Comparison of ENCODE assay signal across 8 cellular contexts in the genomic region with DNA sequence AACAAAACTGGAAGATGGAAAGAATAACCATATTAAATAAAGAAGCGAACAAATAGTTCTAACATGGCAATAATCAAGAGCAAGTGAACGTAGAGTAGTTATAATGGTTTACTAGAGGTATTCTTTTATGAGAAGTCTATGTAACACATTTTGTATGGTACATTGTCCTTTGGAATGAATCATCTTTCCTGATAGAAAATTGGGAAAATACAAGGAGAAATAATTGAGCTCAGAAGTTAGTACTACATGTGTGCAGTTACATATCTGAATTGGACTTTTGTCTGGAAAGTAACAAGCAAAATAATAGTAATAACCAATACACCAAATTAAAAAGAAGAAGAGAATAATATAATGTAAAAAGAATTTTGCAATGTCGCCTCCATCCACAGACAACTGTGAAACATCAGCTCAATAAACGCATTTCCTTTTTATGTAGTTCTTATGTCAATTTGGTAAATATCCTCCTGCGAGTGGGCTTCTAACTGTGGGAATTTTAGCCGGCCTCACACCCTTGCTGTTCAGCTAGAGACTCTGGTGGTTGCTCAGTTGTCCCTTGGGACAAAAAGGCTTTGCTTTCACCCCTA. TPM values are rescaled to one million over a fixed set of nuclear protein-coding genes. Genes with fewer than 3 reads are reported as not detected.
DNase-seq lines count a peak whose midpoint lies in the region; ATAC-seq and TF ChIP-seq lines count a peak whose summit lies in the region.

No MANE protein-coding gene starts in this region.

- H3K9me3 ChIP-seq in SK-N-SH = no peaks in the 10 kb centered on the region
- H3K9me3 ChIP-seq in SU-DHL-6 (ENCODE audit: insufficient read depth, low read length) = no peaks in the 10 kb centered on the region
- no peaks in the 10 kb centered on the region for H3K9me3 ChIP-seq in gastroesophageal sphincter
- no peaks in the 10 kb centered on the region for H3K9me3 ChIP-seq in stomach

- H3K27ac ChIP-seq in SK-N-SH (ENCODE audit: low read depth in 2 of 2, low read length in 1 of 2) (peak overlapping the region; percentile 93 to 98), SU-DHL-6 (ENCODE audit: low read depth, low read length) (peak overlapping the region; percentile 84; the same call in 1 of the 2 replicates), gastroesophageal sphincter (peak overlapping the region; percentile 94 to 100 (median 98)), stomach (peak overlapping the region in 4 of 5 donors; percentile 95 to 98 (median 98))

- TF ChIP-seq POLR2A in gastroesophageal sphincter (IDR thresholded peaks at IDR 0.05) (no peak), stomach (IDR thresholded peaks at IDR 0.05) (no peak)

- peak overlapping the region; percentile 92 for H2AFZ ChIP-seq in SK-N-SH (ENCODE audit: low read depth)
- peak overlapping the region; percentile 88 for H2AFZ ChIP-seq in SU-DHL-6 (ENCODE audit: low read depth, low read length, severe bottlenecking)

- POLR2A ChIA-PET in SK-N-SH (lab: Yijun Ruan, JAX) = interaction anchor here (1.0 to 4.8 kb wide), 6 partner anchors 12 to 80 kb away, joined by 3 to 97 read pairs (median 12); a partner anchor contains a TSS

- intact Hi-C loops in stomach (cut with DNase I; ENCODE audit: low total_unique reads) = no loop called here

- H3K9ac ChIP-seq in SK-N-SH = peak overlapping the region; percentile 91
- H3K9ac ChIP-seq in SU-DHL-6 (ENCODE audit: low read length) = peak overlapping the region; percentile 76

- H3K27me3 ChIP-seq in SK-N-SH (ENCODE audit: insufficient read depth) = no peaks in the 10 kb centered on the region
- no peaks in the 10 kb centered on the region for H3K27me3 ChIP-seq in SU-DHL-6 (ENCODE audit: low read length)
- no peaks in the 10 kb centered on the region for H3K27me3 ChIP-seq in gastroesophageal sphincter
- H3K27me3 ChIP-seq in stomach = no peaks in the 10 kb centered on the region

- H3K4me1 ChIP-seq in SK-N-SH (ENCODE audit: control insufficient read depth in 1 of 2, insufficient read depth in 2 of 2, low read depth in 1 of 2, low read length in 1 of 2) (peaks cover 6 to 28% of the 10 kb centered on the region in 2 experiments; a peak in 2 of 4 replicates), gastroesophageal sphincter (peaks cover 3 to 42% (median 12%) of the 10 kb centered on the region in 3 donors), stomach (peaks cover 7 to 38% (median 25%) of the 10 kb centered on the region in 4 donors)

- H3K36me3 ChIP-seq in SK-N-SH (replicated peaks in 1 of 2; ENCODE audit: control insufficient read depth in 1 of 2, insufficient read depth in 2 of 2, low read length in 1 of 2) (peaks cover 12 to 32% of the 10 kb centered on the region in 2 experiments), SU-DHL-6 (ENCODE audit: low read length) (peaks cover 3% of the 10 kb centered on the region; the same call in 1 of the 2 replicates), gastroesophageal sphincter (peaks cover 0 to 18% of the 10 kb centered on the region in 2 donors), stomach (peaks cover 9 to 21% (median 17%) of the 10 kb centered on the region in 4 donors)

- H3K4me3 ChIP-seq in SK-N-SH (ENCODE audit: low read depth in 2 of 2, low read length in 1 of 2) (peak overlapping the region; percentile 52 to 94), SU-DHL-6 (ENCODE audit: insufficient read depth, low read length, poor library complexity, severe bottlenecking) (peak overlapping the region; percentile 39), gastroesophageal sphincter (peak overlapping the region; percentile 72 to 95), stomach (peak overlapping the region in 3 of 4 donors; percentile 68 to 95 (median 84))

- peak overlapping the region; percentile 77 for H3K4me2 ChIP-seq in SK-N-SH
- H3K4me2 ChIP-seq in SU-DHL-6 (ENCODE audit: low read depth, low read length, poor library complexity, severe bottlenecking) = peak overlapping the region; percentile 87

- H3F3A ChIP-seq in SK-N-SH (replicated peaks; ENCODE audit: insufficient read depth) (peaks cover 34% of the 10 kb centered on the region), SU-DHL-6 (ENCODE audit: insufficient read depth) (peaks cover 18% of the 10 kb centered on the region)

- no peak for DNase-seq in SK-N-SH
- DNase-seq in stomach = no peak
- DNase-seq in iPS-NIHi7 (ENCODE audit: extremely low spot score) = no peak

- CTCF ChIA-PET in SK-N-SH (lab: Yijun Ruan, JAX) = interaction anchor here (0.7 to 6.2 kb wide), 10 partner anchors 10 to 122 kb away, joined by 3 to 79 read pairs (median 4); a partner anchor contains a TSS

- TF ChIP-seq CTCF in SK-N-SH (IDR thresholded peaks at IDR 0.05) (no peak), SU-DHL-6 (IDR thresholded peaks at IDR 0.05; ENCODE audit: insufficient read depth, low read length, poor library complexity, severe bottlenecking) (no peak), gastroesophageal sphincter (IDR thresholded peaks at IDR 0.05) (no peak), stomach (IDR thresholded peaks at IDR 0.05) (no peak)

- TF ChIP-seq EP300 in SK-N-SH (IDR thresholded peaks at IDR 0.05; ENCODE audit: borderline replicate concordance in 1 of 2, low read depth in 1 of 2, low read length in 1 of 2) (no peak), gastroesophageal sphincter (IDR thresholded peaks at IDR 0.05) (no peak), stomach (IDR thresholded peaks at IDR 0.05) (no peak)

- H4K20me1 ChIP-seq in SK-N-SH (ENCODE audit: insufficient read depth) (peaks cover 38% of the 10 kb centered on the region), SU-DHL-6 (ENCODE audit: low read depth, low read length) (0 out of 2 replicates have a peak, but pooled peaks cover 5% of the 10 kb centered on the region)

- 34% methylated on average over 6 of the region's 6 CpGs for WGBS in SK-N-SH (ENCODE audit: low lambda C conversion rate)
- WGBS in gastroesophageal sphincter (ENCODE audit: low coverage in 1 of 2), 2 donors = 65 to 68% methylated on average over 6 of the region's 6 CpGs
- 78 to 89% (median 85%) methylated on average over 6 of the region's 6 CpGs for WGBS in stomach, 5 donors

- no peaks in the 10 kb centered on the region for H3K9me2 ChIP-seq in SK-N-SH
- H3K9me2 ChIP-seq in SU-DHL-6 (replicated peaks; ENCODE audit: insufficient read depth, low read length) = no peaks in the 10 kb centered on the region

- TF ChIP-seq RAD21 in SK-N-SH (IDR thresholded peaks at IDR 0.05; ENCODE audit: low read length) = no peak

- peaks cover 51% of the 10 kb centered on the region for H3K79me2 ChIP-seq in SK-N-SH (ENCODE audit: insufficient read depth)
- H3K79me2 ChIP-seq in SU-DHL-6 (ENCODE audit: insufficient read depth, low read length) = 0 out of 2 replicates have a peak, but pooled peaks cover 6% of the 10 kb centered on the region

- ATAC-seq in SK-N-SH treated with all-trans-retinoic acid at 6 μM for 48 hours (no peak), gastroesophageal sphincter (no peak), HG02763 (IDR thresholded peaks at IDR 0.05; ENCODE audit: unreplicated experiment) (no peak), GM19455 (IDR thresholded peaks at IDR 0.05; ENCODE audit: unreplicated experiment) (no peak)

TF ChIP-seq in SK-N-SH, 30 proteins besides CTCF, POLR2A, EP300 and RAD21 (continues in another document):
- TF ChIP-seq, protein P1, sequence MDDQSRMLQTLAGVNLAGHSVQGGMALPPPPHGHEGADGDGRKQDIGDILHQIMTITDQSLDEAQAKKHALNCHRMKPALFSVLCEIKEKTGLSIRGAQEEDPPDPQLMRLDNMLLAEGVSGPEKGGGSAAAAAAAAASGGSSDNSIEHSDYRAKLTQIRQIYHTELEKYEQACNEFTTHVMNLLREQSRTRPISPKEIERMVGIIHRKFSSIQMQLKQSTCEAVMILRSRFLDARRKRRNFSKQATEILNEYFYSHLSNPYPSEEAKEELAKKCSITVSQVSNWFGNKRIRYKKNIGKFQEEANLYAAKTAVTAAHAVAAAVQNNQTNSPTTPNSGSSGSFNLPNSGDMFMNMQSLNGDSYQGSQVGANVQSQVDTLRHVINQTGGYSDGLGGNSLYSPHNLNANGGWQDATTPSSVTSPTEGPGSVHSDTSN (IDR thresholded peaks at IDR 0.05) = no peak
- TF ChIP-seq GABPA (IDR thresholded peaks at IDR 0.05; ENCODE audit: low read depth) = no peak

TF ChIP-seq in SK-N-SH treated with all-trans-retinoic acid at 6 μM for 48 hours, 23 proteins besides CTCF, POLR2A, EP300 and RAD21 (continues in another document):
- no peak for TF ChIP-seq ZNF8 (CRISPR knock-in tag; IDR thresholded peaks at IDR 0.05)
- TF ChIP-seq, protein P2, sequence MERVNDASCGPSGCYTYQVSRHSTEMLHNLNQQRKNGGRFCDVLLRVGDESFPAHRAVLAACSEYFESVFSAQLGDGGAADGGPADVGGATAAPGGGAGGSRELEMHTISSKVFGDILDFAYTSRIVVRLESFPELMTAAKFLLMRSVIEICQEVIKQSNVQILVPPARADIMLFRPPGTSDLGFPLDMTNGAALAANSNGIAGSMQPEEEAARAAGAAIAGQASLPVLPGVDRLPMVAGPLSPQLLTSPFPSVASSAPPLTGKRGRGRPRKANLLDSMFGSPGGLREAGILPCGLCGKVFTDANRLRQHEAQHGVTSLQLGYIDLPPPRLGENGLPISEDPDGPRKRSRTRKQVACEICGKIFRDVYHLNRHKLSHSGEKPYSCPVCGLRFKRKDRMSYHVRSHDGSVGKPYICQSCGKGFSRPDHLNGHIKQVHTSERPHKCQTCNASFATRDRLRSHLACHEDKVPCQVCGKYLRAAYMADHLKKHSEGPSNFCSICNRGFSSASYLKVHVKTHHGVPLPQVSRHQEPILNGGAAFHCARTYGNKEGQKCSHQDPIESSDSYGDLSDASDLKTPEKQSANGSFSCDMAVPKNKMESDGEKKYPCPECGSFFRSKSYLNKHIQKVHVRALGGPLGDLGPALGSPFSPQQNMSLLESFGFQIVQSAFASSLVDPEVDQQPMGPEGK (CRISPR knock-in tag; IDR thresholded peaks at IDR 0.05; ENCODE audit: borderline replicate concordance) = no peak
- no peak for TF ChIP-seq BACH2 (CRISPR knock-in tag; IDR thresholded peaks at IDR 0.05; ENCODE audit: borderline replicate concordance)

RNA-seq across cellular contexts. Expression of a gene that starts 0.9 kb away (rescaled TPM):
- polyA plus RNA-seq in SK-N-SH (2012; rRNA removed) (1,427 and 1,906 TPM in 2 replicates), stomach (100 to 1,000 TPM in 1 of 3 donors, 10 to 100 TPM in 2; 64.5 to 104 (median 89.7) TPM)
- polyA plus RNA-seq in SK-N-SH (2012; cell fraction: cytosol; rRNA removed) = 1,102 and 1,356 TPM in 2 replicates
- polyA plus RNA-seq in SK-N-SH (2012; cell fraction: nucleus; rRNA removed) = 1,333 and 1,752 TPM in 2 replicates
- total RNA-seq in gastroesophageal sphincter (1,000 to 10,000 TPM in 1 of 4 donors, 100 to 1,000 TPM in 3; 514 to 1,167 (median 639) TPM), stomach (100 to 1,000 TPM in 4 of 5 donors, 10 to 100 TPM in 1; 82.2 to 279 (median 156) TPM)

RNA-seq across cellular contexts. Expression of a gene that starts 58.6 kb away (rescaled TPM):
- polyA plus RNA-seq in SK-N-SH (2012; rRNA removed) = 2,454 and 2,856 TPM in 2 replicates
- polyA plus RNA-seq in SK-N-SH (2012; cell fraction: cytosol; rRNA removed) = 1,826 and 2,117 TPM in 2 replicates
- polyA plus RNA-seq in SK-N-SH (2012; cell fraction: nucleus; rRNA removed) = 970 and 1,206 TPM in 2 replicates
- total RNA-seq in gastroesophageal sphincter = 1,000 to 10,000 TPM in 1 of 4 donors, 100 to 1,000 TPM in 3; 568 to 1,050 (median 731) TPM
- 100 to 1,000 TPM; 205 to 529 (median 339) TPM for total RNA-seq in stomach
- 100 to 1,000 TPM; 436 to 710 (median 468) TPM for polyA plus RNA-seq in stomach
